Comparison of ENCODE assay signal across 9 cellular contexts in genomic region chr12:87491598-87491997, GRCh38.
"Had no signal": no experiment of that assay in that cellular context is flagged by ENCODE, and none has a peak within 500 bp of the region (broad histone marks: within the 10 kb centered on the region; RNA-seq: fewer than 3 reads in every experiment).

No MANE protein-coding gene starts in this region.

- H3K4me1 Mint-ChIP-seq: GM23338, H9 had no signal

- H3K27ac ChIP-seq: HL-60 had no signal

- H3K27ac Mint-ChIP-seq: GM23338, H9 had no signal

- DNase-seq: H9, HCEC 1CT, IMR-90, KG1 had no signal

- H2AFZ ChIP-seq: GM23338 had no signal

- H3K4me3 ChIP-seq: GM23338, K562 had no signal

- FAIRE-seq: H1, H54, K562 had no signal

- ATAC-seq: GM23338, K562 had no signal

- H3K4me2 ChIP-seq: GM23338 had no signal

- H3K4me3 Mint-ChIP-seq: GM23338, H9 had no signal
